Comparison of ENCODE assay signal across 17 cellular contexts in the genomic region with DNA sequence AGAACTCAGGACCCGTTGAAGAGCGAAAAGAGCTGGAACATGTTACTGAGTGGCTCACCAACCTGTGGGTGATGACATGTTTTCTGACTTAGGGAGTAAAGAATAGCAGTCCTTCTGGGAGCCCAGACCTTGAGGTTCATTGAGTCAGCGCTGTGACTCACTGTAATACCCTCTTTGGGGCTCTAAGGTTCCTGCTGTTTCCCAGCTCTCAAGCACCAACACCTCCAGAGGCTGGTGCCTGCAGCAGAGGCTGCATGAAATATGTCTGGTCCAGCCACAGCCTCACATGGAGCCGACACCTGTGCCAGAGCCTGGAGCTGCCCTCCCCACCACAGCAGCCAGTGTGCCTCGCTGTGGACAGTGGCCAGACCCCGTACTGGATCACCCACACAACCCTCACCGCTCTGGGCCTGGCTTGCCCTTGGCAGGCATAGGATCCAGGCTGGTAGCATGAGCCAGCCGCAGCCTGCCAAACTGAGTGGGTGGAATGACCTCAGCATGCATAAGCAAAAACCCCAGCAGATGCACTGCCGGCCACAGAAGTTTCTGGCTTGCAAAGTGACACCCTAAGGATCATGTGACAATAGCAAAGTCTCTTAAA.
A peak's percentile ranks its signal among the peaks of the same experiment; 100 is the strongest.
DNase-seq lines count a peak whose midpoint lies in the region; ATAC-seq and TF ChIP-seq lines count a peak whose summit lies in the region.
"Had no signal": no experiment of that assay in that cellular context is flagged by ENCODE, and none has a peak within 500 bp of the region (broad histone marks: within the 10 kb centered on the region; RNA-seq: fewer than 3 reads in every experiment).

No MANE protein-coding gene starts in this region.

- no peaks in the 10 kb centered on the region for H3F3A ChIP-seq in PC-3 (ENCODE audit: low read length, unreplicated experiment)

- DNase-seq in HCT116 (ENCODE audit: low read depth, low spot score) (peak; percentile 36), PC-3 (peak; percentile 63), fibroblast of peridontal ligament (ENCODE audit: extremely low read depth) (peak; percentile 3), stromal cell of bone marrow (ENCODE audit: low read depth) (peak; percentile 95), omental fat pad (ENCODE audit: low spot score) (no peak), OCI-LY7 (ENCODE audit: low spot score) (no peak)
- DNase-seq: activated CD4-positive, alpha-beta T cell treated with anti-CD3 and anti-CD28 coated beads, Interleukin-2, amount 50 U/mL, for 1 hour; activated T-cell treated with anti-CD3 and anti-CD28 coated beads for 4 hours; CD4-positive, CD25-positive, alpha-beta regulatory T cell; KBM-7; naive thymus-derived CD4-positive, alpha-beta T cell; NCI-H1436 treated with DMSO at 0.1 percent for 48 hours; OCI-M1 had no signal

- peak overlapping the region in 1 of 2 experiments; percentile 15; a peak in 1 of 4 replicates for H3K4me3 ChIP-seq in HCT116 (replicated peaks in 1 of 2; ENCODE audit: low read depth in 1 of 2, low read length in 2 of 2)
- no peak overlapping the region for H3K4me3 ChIP-seq in PC-3 (ENCODE audit: low read length)
- H3K4me3 ChIP-seq in OCI-LY7 (ENCODE audit: low read depth, low read length, poor library complexity, severe bottlenecking), result no peak overlapping the region
- H3K4me3 ChIP-seq: cardiac muscle cell, SK-N-MC, suprapubic skin had no signal

- H3K27ac ChIP-seq in HCT116 (ENCODE audit: low read depth, low read length) (no peak overlapping the region), PC-3 (ENCODE audit: low read length) (peak overlapping the region; percentile 67), OCI-LY7 (ENCODE audit: low read depth, low read length, poor library complexity, severe bottlenecking) (no peak overlapping the region)
- H3K27ac ChIP-seq: cardiac muscle cell, SK-N-MC, suprapubic skin had no signal

- no peak overlapping the region for H3K9ac ChIP-seq in HCT116 (ENCODE audit: low read length)
- H3K9ac ChIP-seq in PC-3 (ENCODE audit: low read length), result no peak overlapping the region

- H3K36me3 ChIP-seq in HCT116 (ENCODE audit: control insufficient read depth in 1 of 2, insufficient read depth in 2 of 2, low read length in 2 of 2), result no peaks in the 10 kb centered on the region
- no peaks in the 10 kb centered on the region for H3K36me3 ChIP-seq in PC-3 (ENCODE audit: low read depth, low read length)
- no peaks in the 10 kb centered on the region for H3K36me3 ChIP-seq in OCI-LY7 (ENCODE audit: insufficient read depth, low read length)
- H3K36me3 ChIP-seq: cardiac muscle cell, suprapubic skin had no signal

- no peak for TF ChIP-seq RAD21 in HCT116 (IDR thresholded peaks at IDR 0.05; ENCODE audit: low read depth)

- CTCF ChIA-PET in HCT116 (lab: Charles Lee), result no interaction called here
- CTCF ChIA-PET in PC-3 (lab: Charles Lee), result no interaction called here
- CTCF ChIA-PET in OCI-LY7 (lab: Charles Lee; ENCODE audit: unreplicated experiment), result no interaction called here

- peak; percentile 80 for ATAC-seq in HCT116
- ATAC-seq in PC-3, result peak; percentile 40
- ATAC-seq in omental fat pad (ENCODE audit: low FRiP score), result no peak
- ATAC-seq in GM19395 (IDR thresholded peaks at IDR 0.05; ENCODE audit: unreplicated experiment), result no peak
- ATAC-seq: naive thymus-derived CD4-positive, alpha-beta T cell had no signal

- TF ChIP-seq CTCF in HCT116 (IDR thresholded peaks at IDR 0.05 in 2 of 3, conservative IDR thresholded peaks at IDR 0.05 in 1 of 3; ENCODE audit: borderline replicate concordance in 1 of 3, insufficient read depth in 1 of 3, low read depth in 2 of 3, low read length in 2 of 3), result no peak
- no peak for TF ChIP-seq CTCF in PC-3 (conservative IDR thresholded peaks at IDR 0.05; ENCODE audit: low read depth, low read length)
- no peak for TF ChIP-seq CTCF in omental fat pad (IDR thresholded peaks at IDR 0.05)
- TF ChIP-seq CTCF in OCI-LY7 (conservative IDR thresholded peaks at IDR 0.05; ENCODE audit: low read length), result no peak

- no peaks in the 10 kb centered on the region for H3K79me2 ChIP-seq in HCT116 (ENCODE audit: insufficient read depth, low read length)
- H3K79me2 ChIP-seq in PC-3 (ENCODE audit: low read length), result no peaks in the 10 kb centered on the region
- no peaks in the 10 kb centered on the region for H3K79me2 ChIP-seq in OCI-LY7 (ENCODE audit: insufficient read depth, low read depth, low read length)

- intact Hi-C loops in HCT116 (cut with micrococcal nuclease), result no loop called here
- intact Hi-C loops in PC-3 (cut with micrococcal nuclease), result no loop called here
- intact Hi-C loops in OCI-LY7 (cut with micrococcal nuclease; ENCODE audit: unreplicated experiment), result no loop called here

- RAD21 ChIA-PET in HCT116 (lab: Charles Lee; ENCODE audit: low non-redundant PET in 1 of 2, low total read pairs in 2 of 2, uncharacterized antibody in 2 of 2, unreplicated experiment in 2 of 2), result no interaction called here

- H3K9me3 ChIP-seq in HCT116 (ENCODE audit: control insufficient read depth in 1 of 2, insufficient read depth in 1 of 2, low read depth in 1 of 2, low read length in 2 of 2) (no peaks in the 10 kb centered on the region), PC-3 (ENCODE audit: low read length) (no peaks in the 10 kb centered on the region), OCI-LY7 (ENCODE audit: low read length) (no peaks in the 10 kb centered on the region)
- H3K9me3 ChIP-seq: suprapubic skin had no signal

- POLR2A ChIA-PET in HCT116 (lab: Charles Lee) (no interaction called here), PC-3 (lab: Charles Lee; ENCODE audit: unreplicated experiment) (no interaction called here), OCI-LY7 (lab: Charles Lee) (no interaction called here)

- H3K27me3 ChIP-seq in HCT116 (ENCODE audit: insufficient read depth, low read length), result no peaks in the 10 kb centered on the region
- H3K27me3 ChIP-seq in PC-3 (ENCODE audit: low read length), result no peaks in the 10 kb centered on the region
- H3K27me3 ChIP-seq: cardiac muscle cell, suprapubic skin had no signal

- H3K4me2 ChIP-seq in HCT116 (ENCODE audit: low read length) (peak overlapping the region; percentile 59), PC-3 (ENCODE audit: low read length) (peak overlapping the region; percentile 19), OCI-LY7 (ENCODE audit: low read length) (no peak overlapping the region)

- H4K20me1 ChIP-seq in HCT116 (ENCODE audit: insufficient read depth) (no peaks in the 10 kb centered on the region), PC-3 (ENCODE audit: low read length) (no peaks in the 10 kb centered on the region), OCI-LY7 (ENCODE audit: insufficient read depth, low read length) (no peaks in the 10 kb centered on the region)

- H3K4me1 ChIP-seq in HCT116 (ENCODE audit: control insufficient read depth in 1 of 2, insufficient read depth in 2 of 2, low read length in 2 of 2) (peaks cover 3 to 21% of the 10 kb centered on the region in 2 experiments; a peak in 2 of 4 replicates), PC-3 (ENCODE audit: insufficient read depth, low read length) (peaks cover 6% of the 10 kb centered on the region; the same call in 1 of the 2 replicates), OCI-LY7 (ENCODE audit: insufficient read depth, low read length, poor library complexity, severe bottlenecking) (no peaks in the 10 kb centered on the region)
- H3K4me1 ChIP-seq: suprapubic skin had no signal

- no peak for TF ChIP-seq POLR2A in HCT116 (IDR thresholded peaks at IDR 0.05; ENCODE audit: borderline replicate concordance, extremely low read depth, insufficient read depth, insufficient read length)

- H3K9me2 ChIP-seq in HCT116 (ENCODE audit: insufficient read depth) (no peaks in the 10 kb centered on the region), PC-3 (replicated peaks; ENCODE audit: low read length) (no peaks in the 10 kb centered on the region), OCI-LY7 (ENCODE audit: insufficient read depth, low read length) (no peaks in the 10 kb centered on the region)

- BruUV-seq in HCT116 (replicated peaks; lab: Mats Ljungman, UMichigan), result no TSS peak
- BruUV-seq in PC-3 (replicated peaks; lab: Mats Ljungman, UMichigan), result no TSS peak
- no TSS peak for BruUV-seq in OCI-LY7 (replicated peaks; lab: Mats Ljungman, UMichigan)

- H2AFZ ChIP-seq in HCT116 (ENCODE audit: low read depth, low read length, poor library complexity, severe bottlenecking) (peak overlapping the region; percentile 32), PC-3 (ENCODE audit: low read length) (peak overlapping the region; percentile 30; the same call in 1 of the 2 replicates), OCI-LY7 (ENCODE audit: low read length) (no peak overlapping the region)

TF ChIP-seq in HCT116, 20 proteins besides CTCF, POLR2A, EP300 and RAD21:
- TF ChIP-seq ZBTB33 (IDR thresholded peaks at IDR 0.05; ENCODE audit: extremely low read depth, insufficient replicate concordance, low read length), result no peak
- TF ChIP-seq CBX3 (IDR thresholded peaks at IDR 0.05; ENCODE audit: low read depth), result no peak
- TF ChIP-seq, protein P1, sequence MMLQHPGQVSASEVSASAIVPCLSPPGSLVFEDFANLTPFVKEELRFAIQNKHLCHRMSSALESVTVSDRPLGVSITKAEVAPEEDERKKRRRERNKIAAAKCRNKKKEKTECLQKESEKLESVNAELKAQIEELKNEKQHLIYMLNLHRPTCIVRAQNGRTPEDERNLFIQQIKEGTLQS (IDR thresholded peaks at IDR 0.05), result no peak
- peak; percentile 36; the same call in 1 of the 2 replicates for TF ChIP-seq JUND (IDR thresholded peaks at IDR 0.05)
- TF ChIP-seq FOSL1 (IDR thresholded peaks at IDR 0.05; ENCODE audit: low read depth), result peak; percentile 38
- TF ChIP-seq ZFX (IDR thresholded peaks at IDR 0.05), result no peak
- TF ChIP-seq EGR1 (IDR thresholded peaks at IDR 0.05; ENCODE audit: low read depth), result peak; percentile 90
- TF ChIP-seq CEBPB (IDR thresholded peaks at IDR 0.05; ENCODE audit: low read depth), result no peak

Comparison
In these comparisons a context has a peak if more than half of its experiments do, and no peak if none do; other contexts are left out.
1. ATAC-seq: peak in HCT116 (single experiment) and PC-3 (single experiment); none in omental fat pad (single experiment) and GM19395 (single experiment).
2. DNase-seq: peak in HCT116 (single experiment), PC-3 (single experiment), fibroblast of peridontal ligament (single experiment) and stromal cell of bone marrow (single experiment); none in omental fat pad (single experiment) and OCI-LY7 (single experiment).